In genomic region chr20:44962483-44962882, GRCh38 we compare ENCODE assay signal across 25 cellular contexts. TPM values are rescaled to one million over a fixed set of nuclear protein-coding genes. Genes with fewer than 3 reads are reported as not detected.
DNase-seq lines count a peak whose midpoint lies in the region; ATAC-seq and TF ChIP-seq lines count a peak whose summit lies in the region.
"Had no signal": no experiment of that assay in that cellular context is flagged by ENCODE, and none has a peak within 500 bp of the region (broad histone marks: within the 10 kb centered on the region; RNA-seq: fewer than 3 reads in every experiment).

No MANE protein-coding gene starts in this region.

- no peak overlapping the region for H3K27ac ChIP-seq in Peyer's patch
- H3K27ac ChIP-seq: coronary artery, left lung, prostate gland, SJSA1 had no signal

- H3K4me3 ChIP-seq in Caco-2 (ENCODE audit: low read depth, low read length) (no peak overlapping the region), fibroblast of the aortic adventitia (ENCODE audit: low read depth, low read length) (no peak overlapping the region), Peyer's patch (no peak overlapping the region)
- H3K4me3 ChIP-seq: coronary artery, left lung, prostate gland, SJSA1 had no signal

- no peaks in the 10 kb centered on the region for H3K9me3 ChIP-seq in Caco-2
- no peaks in the 10 kb centered on the region for H3K9me3 ChIP-seq in Peyer's patch
- H3K9me3 ChIP-seq: left lung, prostate gland, SJSA1 had no signal

- TF ChIP-seq CTCF in Caco-2 (IDR thresholded peaks at IDR 0.05; ENCODE audit: insufficient read depth in 1 of 2, low read depth in 1 of 2, low read length in 1 of 2, severe bottlenecking in 1 of 2, unreplicated experiment in 1 of 2) (no peak), fibroblast of the aortic adventitia (IDR thresholded peaks at IDR 0.05; ENCODE audit: insufficient read depth, low read length) (no peak), Peyer's patch (IDR thresholded peaks at IDR 0.05) (no peak)

- no peak for ATAC-seq in activated CD8-positive, alpha-beta T cell treated with anti-CD3 and anti-CD28 coated beads, Interleukin-2, amount 10 ng/mL, durations not matched to agents 7 days and 5 days
- ATAC-seq: effector memory CD8-positive, alpha-beta T cell; left lung; naive thymus-derived CD8-positive, alpha-beta T cell had no signal

- no peaks in the 10 kb centered on the region for H3K27me3 ChIP-seq in Caco-2 (replicated peaks; ENCODE audit: control insufficient read depth, insufficient read depth, low read length)
- H3K27me3 ChIP-seq in Peyer's patch: no peaks in the 10 kb centered on the region
- H3K27me3 ChIP-seq: left lung, SJSA1 had no signal

- H3K4me1 Mint-ChIP-seq in activated CD4-positive, alpha-beta T cell treated with anti-CD3 and anti-CD28 coated beads, Interleukin-2, amount 10 ng/mL, durations not matched to agents 24 days and 14 days: peaks cover 62% of the 10 kb centered on the region
- H3K4me1 Mint-ChIP-seq in Caco-2 (ENCODE audit: low read depth, unreplicated experiment): peaks cover 46% of the 10 kb centered on the region
- H3K4me1 Mint-ChIP-seq in activated CD8-positive, alpha-beta T cell treated with anti-CD3 and anti-CD28 coated beads, Interleukin-2, amount 10 ng/mL, durations not matched to agents 7 days and 5 days (ENCODE audit: low read depth): peaks cover 70% of the 10 kb centered on the region

- H3K4me1 ChIP-seq in Caco-2: peaks cover 51% of the 10 kb centered on the region
- peaks cover 0 to 14% (median 2%) of the 10 kb centered on the region in 4 donors for H3K4me1 ChIP-seq in Peyer's patch

- no TSS peak for BruUV-seq in Caco-2 (replicated peaks; lab: Mats Ljungman, UMichigan)

- no peak overlapping the region for H3K4me3 Mint-ChIP-seq in activated CD4-positive, alpha-beta T cell treated with anti-CD3 and anti-CD28 coated beads, Interleukin-2, amount 10 ng/mL, durations not matched to agents 24 days and 14 days
- H3K4me3 Mint-ChIP-seq in Caco-2 (ENCODE audit: unreplicated experiment): no peak overlapping the region
- no peak overlapping the region for H3K4me3 Mint-ChIP-seq in activated CD8-positive, alpha-beta T cell treated with anti-CD3 and anti-CD28 coated beads, Interleukin-2, amount 10 ng/mL, durations not matched to agents 7 days and 5 days

- H3K27me3 Mint-ChIP-seq in activated CD4-positive, alpha-beta T cell treated with anti-CD3 and anti-CD28 coated beads, Interleukin-2, amount 10 ng/mL, durations not matched to agents 24 days and 14 days: no peaks in the 10 kb centered on the region
- no peaks in the 10 kb centered on the region for H3K27me3 Mint-ChIP-seq in Caco-2 (ENCODE audit: insufficient read depth, unreplicated experiment)
- H3K27me3 Mint-ChIP-seq in activated CD8-positive, alpha-beta T cell treated with anti-CD3 and anti-CD28 coated beads, Interleukin-2, amount 10 ng/mL, durations not matched to agents 7 days and 5 days (ENCODE audit: low read depth): no peaks in the 10 kb centered on the region
- H3K27me3 Mint-ChIP-seq: effector memory CD8-positive, alpha-beta T cell; naive thymus-derived CD8-positive, alpha-beta T cell had no signal

- peak overlapping the region; percentile 66 for H3K27ac Mint-ChIP-seq in activated CD4-positive, alpha-beta T cell treated with anti-CD3 and anti-CD28 coated beads, Interleukin-2, amount 10 ng/mL, durations not matched to agents 24 days and 14 days
- peak overlapping the region; percentile 75 for H3K27ac Mint-ChIP-seq in Caco-2 (ENCODE audit: unreplicated experiment)
- peak overlapping the region; percentile 48 for H3K27ac Mint-ChIP-seq in activated CD8-positive, alpha-beta T cell treated with anti-CD3 and anti-CD28 coated beads, Interleukin-2, amount 10 ng/mL, durations not matched to agents 7 days and 5 days
- H3K27ac Mint-ChIP-seq: effector memory CD8-positive, alpha-beta T cell had no signal

- H3K36me3 ChIP-seq in Caco-2 (ENCODE audit: control insufficient read depth, insufficient read depth, low read length): peaks cover 2% of the 10 kb centered on the region; the same call in 1 of the 2 replicates
- H3K36me3 ChIP-seq in Peyer's patch: no peaks in the 10 kb centered on the region
- H3K36me3 ChIP-seq: left lung, prostate gland had no signal

- POLR2A ChIA-PET in Caco-2 (lab: Charles Lee): no interaction called here
- POLR2A ChIA-PET in activated CD8-positive, alpha-beta T cell treated with anti-CD3 and anti-CD28 coated beads, Interleukin-2, amount 10 ng/mL, durations not matched to agents 7 days and 5 days (lab: Charles Lee): no interaction called here

- TF ChIP-seq POLR2A in Peyer's patch (IDR thresholded peaks at IDR 0.05): no peak

- intact Hi-C loops in activated CD4-positive, alpha-beta T cell treated with anti-CD3 and anti-CD28 coated beads, Interleukin-2, amount 10 ng/mL, durations not matched to agents 24 days and 14 days (cut with micrococcal nuclease): loop anchor here (5.0 to 10.0 kb wide), 2 partner anchors 135 to 352 kb away; no protein-coding TSS in a partner anchor
- intact Hi-C loops in Caco-2 (cut with micrococcal nuclease; ENCODE audit: unreplicated experiment): no loop called here

- H3K36me3 Mint-ChIP-seq in activated CD4-positive, alpha-beta T cell treated with anti-CD3 and anti-CD28 coated beads, Interleukin-2, amount 10 ng/mL, durations not matched to agents 24 days and 14 days (ENCODE audit: low read depth): peaks cover 33% of the 10 kb centered on the region
- H3K36me3 Mint-ChIP-seq in Caco-2 (ENCODE audit: insufficient read depth, unreplicated experiment): peaks cover 37% of the 10 kb centered on the region
- peaks cover 28% of the 10 kb centered on the region for H3K36me3 Mint-ChIP-seq in activated CD8-positive, alpha-beta T cell treated with anti-CD3 and anti-CD28 coated beads, Interleukin-2, amount 10 ng/mL, durations not matched to agents 7 days and 5 days (ENCODE audit: low read depth)

- CTCF ChIA-PET in Caco-2 (lab: Charles Lee): interaction anchor here (0.7 kb wide), 1 partner anchor 16 kb away, joined by 6 read pairs; no protein-coding TSS in a partner anchor
- CTCF ChIA-PET in activated CD8-positive, alpha-beta T cell treated with anti-CD3 and anti-CD28 coated beads, Interleukin-2, amount 10 ng/mL, durations not matched to agents 7 days and 5 days (lab: Charles Lee): interaction anchor here (1.3 to 1.8 kb wide), 2 partner anchors 49 to 74 kb away, joined by 4 to 5 read pairs; no protein-coding TSS in a partner anchor

- no peak for DNase-seq in activated CD4-positive, alpha-beta T cell treated with anti-CD3 and anti-CD28 coated beads, Interleukin-2, amount 10 ng/mL, durations not matched to agents 24 days and 14 days
- DNase-seq in activated CD4-positive, alpha-beta T cell treated with anti-CD3 and anti-CD28 coated beads, Interleukin-2, amount 50 U/mL, for 1 hour: no peak
- no peak for DNase-seq in Caco-2
- DNase-seq in activated CD8-positive, alpha-beta T cell treated with anti-CD3 and anti-CD28 coated beads, Interleukin-2, amount 10 ng/mL, durations not matched to agents 7 days and 5 days: no peak
- DNase-seq in fibroblast of the aortic adventitia (ENCODE audit: low read depth): peak; percentile 4
- DNase-seq in NCI-H748 treated with DMSO at 0.1 percent for 48 hours (lab: John Stamatoyannopoulos, UW): no peak
- no peak for DNase-seq in stimulated activated CD4-positive, alpha-beta T cell treated with anti-CD3 and anti-CD28 coated beads, Interleukin-15, amount 100 ng/mL, for 24 hours
- DNase-seq in Peyer's patch: no peak
- DNase-seq: activated CD8-positive, alpha-beta memory T cell treated with anti-CD3 and anti-CD28 coated beads, Interleukin-2, amount 50 U/mL, for 48 hours; activated effector memory CD4-positive, alpha-beta T cell treated with Interleukin-2 at 50 U/mL for 16 hours; AML-193; DMS79; effector memory CD8-positive, alpha-beta T cell; H7; left lung; midbrain; naive thymus-derived CD8-positive, alpha-beta T cell; NCI-H1092; NCI-H187 treated with DMSO at 0.1 percent for 48 hours; NCI-H526; T-helper 1 cell; trophoblast cell had no signal

- H3K9me3 Mint-ChIP-seq in activated CD4-positive, alpha-beta T cell treated with anti-CD3 and anti-CD28 coated beads, Interleukin-2, amount 10 ng/mL, durations not matched to agents 24 days and 14 days: peaks cover 4% of the 10 kb centered on the region
- no peaks in the 10 kb centered on the region for H3K9me3 Mint-ChIP-seq in Caco-2 (ENCODE audit: unreplicated experiment)
- H3K9me3 Mint-ChIP-seq in activated CD8-positive, alpha-beta T cell treated with anti-CD3 and anti-CD28 coated beads, Interleukin-2, amount 10 ng/mL, durations not matched to agents 7 days and 5 days (ENCODE audit: insufficient read depth): no peaks in the 10 kb centered on the region
- H3K9me3 Mint-ChIP-seq: effector memory CD8-positive, alpha-beta T cell; naive thymus-derived CD8-positive, alpha-beta T cell had no signal

RNA-seq across cellular contexts. Expression of gene TOMM34, which starts 2.3 kb away (rescaled TPM):
- 63.4 and 64.5 TPM in 2 replicates for total RNA-seq in activated CD4-positive, alpha-beta T cell treated with anti-CD3 and anti-CD28 coated beads, Interleukin-2, amount 10 ng/mL, durations not matched to agents 24 days and 14 days
- total RNA-seq in Caco-2 (2022): 131 and 139 TPM in 2 replicates
- 10 to 100 TPM; 20.2 to 20.3 TPM for total RNA-seq in activated CD8-positive, alpha-beta T cell treated with anti-CD3 and anti-CD28 coated beads, Interleukin-2, amount 10 ng/mL, durations not matched to agents 7 days and 5 days
- 7.0 and 29.3 TPM in 2 replicates for total RNA-seq in fibroblast of the aortic adventitia (ENCODE audit: low replicate concordance)
- 10 to 100 TPM in 3 of 4 donors, 1 to 10 TPM in 1; 8.4 to 19.0 (median 12.2) TPM for total RNA-seq in Peyer's patch

RNA-seq across cellular contexts. Expression of gene STK4, which starts 3.8 kb away (rescaled TPM):
- total RNA-seq in activated CD4-positive, alpha-beta T cell treated with anti-CD3 and anti-CD28 coated beads, Interleukin-2, amount 10 ng/mL, durations not matched to agents 24 days and 14 days: 141 and 143 TPM in 2 replicates
- total RNA-seq in Caco-2 (2022) (68.3 and 74.7 TPM in 2 replicates), fibroblast of the aortic adventitia (ENCODE audit: low replicate concordance) (20.8 and 41.6 TPM in 2 replicates), Peyer's patch (100 to 1,000 TPM in 1 of 4 donors, 10 to 100 TPM in 3; 27.7 to 128 (median 42.9) TPM)
- 100 to 1,000 TPM; 159 to 164 TPM for total RNA-seq in activated CD8-positive, alpha-beta T cell treated with anti-CD3 and anti-CD28 coated beads, Interleukin-2, amount 10 ng/mL, durations not matched to agents 7 days and 5 days

RNA-seq across cellular contexts. Expression of gene PABPC1L, which starts 52.6 kb away (rescaled TPM):
- total RNA-seq in activated CD4-positive, alpha-beta T cell treated with anti-CD3 and anti-CD28 coated beads, Interleukin-2, amount 10 ng/mL, durations not matched to agents 24 days and 14 days: 96.9 and 103 TPM in 2 replicates
- 242 and 255 TPM in 2 replicates for total RNA-seq in Caco-2 (2022)
- total RNA-seq in activated CD8-positive, alpha-beta T cell treated with anti-CD3 and anti-CD28 coated beads, Interleukin-2, amount 10 ng/mL, durations not matched to agents 7 days and 5 days: 100 to 1,000 TPM in 1 of 2 experiments, 10 to 100 TPM in 1; 90.0 to 103 TPM
- 7.9 and 13.8 TPM in 2 replicates for total RNA-seq in fibroblast of the aortic adventitia (ENCODE audit: low replicate concordance)
- total RNA-seq in Peyer's patch: 100 to 1,000 TPM in 1 of 4 donors, 10 to 100 TPM in 3; 10.5 to 123 (median 33.6) TPM
